In the genomic region with DNA sequence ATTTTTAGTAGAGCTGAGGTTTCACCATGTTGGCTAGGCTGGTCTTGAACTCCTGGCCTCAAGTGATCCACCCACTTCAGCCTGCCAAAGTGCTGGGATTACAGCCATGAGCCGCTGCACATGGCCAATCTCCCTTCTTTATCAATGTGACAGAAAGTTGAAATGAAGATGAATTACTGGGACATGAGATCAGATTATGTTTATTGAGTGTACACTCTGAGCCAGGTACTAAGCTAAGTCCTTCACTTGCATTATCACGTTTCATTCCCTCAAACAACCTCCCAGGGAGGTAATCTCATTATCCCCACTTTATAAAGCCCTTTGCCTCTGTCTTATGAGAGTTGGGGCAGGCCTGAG, we compare ENCODE assay signal across 12 cellular contexts. TPM values are rescaled to one million over a fixed set of nuclear protein-coding genes. Genes with fewer than 3 reads are reported as not detected.
A peak's percentile ranks its signal among the peaks of the same experiment; 100 is the strongest.
DNase-seq lines count a peak whose midpoint lies in the region; ATAC-seq and TF ChIP-seq lines count a peak whose summit lies in the region.
"Had no signal": no experiment of that assay in that cellular context is flagged by ENCODE, and none has a peak within 500 bp of the region (broad histone marks: within the 10 kb centered on the region; RNA-seq: fewer than 3 reads in every experiment).

No MANE protein-coding gene starts in this region.

- H3K27me3 Mint-ChIP-seq in endodermal cell (ENCODE audit: insufficient read depth) = no peaks in the 10 kb centered on the region

- H3K27ac Mint-ChIP-seq in endodermal cell = peak overlapping the region; percentile 7

- H3K4me3 Mint-ChIP-seq in endodermal cell = no peak overlapping the region

- no peak for DNase-seq in OCI-LY7 (ENCODE audit: low spot score)
- DNase-seq in endodermal cell = no peak
- no peak for DNase-seq in lower leg skin (ENCODE audit: low spot score in 2 of 2)
- DNase-seq in tibial artery = no peak
- DNase-seq: NCI-H1048 had no signal

- WGBS in endodermal cell (ENCODE audit: insufficient coverage in 1 of 2, insufficient read length in 1 of 2), 2 experiments = 89% methylated on average over 2 of the region's 2 CpGs; no CpG with 5 or more reads in 1 of the 2 experiments
- WGBS in lower leg skin, 2 donors = 29 to 32% methylated on average over 2 of the region's 2 CpGs

- no peak overlapping the region for H2AFZ ChIP-seq in OCI-LY7 (ENCODE audit: low read length)

- no peaks in the 10 kb centered on the region for H3K79me2 ChIP-seq in OCI-LY7 (ENCODE audit: insufficient read depth, low read depth, low read length)

- no peaks in the 10 kb centered on the region for H3K9me3 Mint-ChIP-seq in endodermal cell

- peak overlapping the region; percentile 85 to 98 (median 94) for H3K4me2 ChIP-seq in BLaER1 treated with 17β-estradiol and CSF1 and Interleukin-3, amounts not matched to agents 10 nM and 100 nM
- H3K4me2 ChIP-seq in OCI-LY7 (ENCODE audit: low read length) = peak overlapping the region; percentile 87

- intact Hi-C loops in OCI-LY7 (cut with micrococcal nuclease; ENCODE audit: unreplicated experiment) = loop anchor here (2.0 to 5.0 kb wide), 4 partner anchors 16 to 536 kb away; a partner anchor contains a TSS
- intact Hi-C loops in lower leg skin (cut with DNase I; ENCODE audit: low total_unique reads) = loop anchor here (5.0 kb wide), 1 partner anchor 181 kb away; no protein-coding TSS in a partner anchor
- intact Hi-C loops in tibial artery (cut with DNase I; ENCODE audit: low total_unique reads) = loop anchor here (5.0 kb wide), 1 partner anchor 181 kb away; no protein-coding TSS in a partner anchor

- POLR2A ChIA-PET in OCI-LY7 (lab: Charles Lee) = interaction anchor here (0.6 to 8.9 kb wide), 24 partner anchors 7 to 478 kb away, joined by 3 to 114 read pairs (median 5); a partner anchor contains a TSS

- peak overlapping the region in 10 of 11 experiments; percentile 69 to 93 (median 88); a peak in 21 of 22 replicates for H3K27ac ChIP-seq in BLaER1 treated with 17β-estradiol and CSF1 and Interleukin-3, amounts not matched to agents 10 nM and 100 nM
- peak overlapping the region; percentile 97 for H3K27ac ChIP-seq in OCI-LY7 (ENCODE audit: low read depth, low read length, poor library complexity, severe bottlenecking)
- no peak overlapping the region for H3K27ac ChIP-seq in endodermal cell (ENCODE audit: low read depth, low read length)
- no peak overlapping the region for H3K27ac ChIP-seq in tibial artery
- H3K27ac ChIP-seq: coronary artery, SK-N-MC had no signal

- H4K20me1 ChIP-seq in BLaER1 treated with 17β-estradiol and CSF1 and Interleukin-3, amounts not matched to agents 10 nM and 100 nM = no peaks in the 10 kb centered on the region
- H4K20me1 ChIP-seq in OCI-LY7 (ENCODE audit: insufficient read depth, low read length) = no peaks in the 10 kb centered on the region

- TF ChIP-seq CTCF in OCI-LY7 (conservative IDR thresholded peaks at IDR 0.05; ENCODE audit: low read length) (no peak), endodermal cell (conservative IDR thresholded peaks at IDR 0.05) (no peak), lower leg skin (IDR thresholded peaks at IDR 0.05) (no peak), tibial artery (IDR thresholded peaks at IDR 0.05) (no peak)

- peak overlapping the region in 6 of 10 experiments; percentile 19 to 38 (median 24); a peak in 6 of 20 replicates for H3K4me3 ChIP-seq in BLaER1 treated with 17β-estradiol and CSF1 and Interleukin-3, amounts not matched to agents 10 nM and 100 nM
- H3K4me3 ChIP-seq in OCI-LY7 (ENCODE audit: low read depth, low read length, poor library complexity, severe bottlenecking) (peak overlapping the region; percentile 53), endodermal cell (ENCODE audit: low read length) (no peak overlapping the region), lower leg skin (ENCODE audit: low read depth, poor library complexity, severe bottlenecking) (no peak overlapping the region), tibial artery (no peak overlapping the region)
- H3K4me3 ChIP-seq: coronary artery, SK-N-MC had no signal

- BruUV-seq in OCI-LY7 (replicated peaks; lab: Mats Ljungman, UMichigan) = no TSS peak

- peak overlapping the region in 10 of 11 experiments; percentile 52 to 80 (median 73); a peak in 20 of 22 replicates for H3K9ac ChIP-seq in BLaER1 treated with 17β-estradiol and CSF1 and Interleukin-3, amounts not matched to agents 10 nM and 100 nM
- no peak overlapping the region for H3K9ac ChIP-seq in endodermal cell (ENCODE audit: extremely low read depth, low read length, poor library complexity, severe bottlenecking)

- peak; percentile 0 for ATAC-seq in GM18498 (IDR thresholded peaks at IDR 0.05; ENCODE audit: unreplicated experiment)
- no peak for ATAC-seq in HG02885 (IDR thresholded peaks at IDR 0.05; ENCODE audit: poor library complexity, unreplicated experiment)
- no peak for ATAC-seq in HG02870 (IDR thresholded peaks at IDR 0.05; ENCODE audit: unreplicated experiment)

- no peak for TF ChIP-seq POLR2A in lower leg skin (IDR thresholded peaks at IDR 0.05)

- CTCF ChIA-PET in OCI-LY7 (lab: Charles Lee; ENCODE audit: unreplicated experiment) = interaction anchor here (0.6 to 2.1 kb wide), 4 partner anchors 82 to 286 kb away, joined by 3 to 4 read pairs (median 4); a partner anchor contains a TSS

- H3K9me2 ChIP-seq in OCI-LY7 (ENCODE audit: insufficient read depth, low read length) = no peaks in the 10 kb centered on the region

- peaks cover 52% of the 10 kb centered on the region for H3K4me1 Mint-ChIP-seq in endodermal cell

- no peaks in the 10 kb centered on the region for H3K36me3 Mint-ChIP-seq in endodermal cell (ENCODE audit: low read depth)

- no peaks in the 10 kb centered on the region for H3K9me3 ChIP-seq in BLaER1 treated with 17β-estradiol and CSF1 and Interleukin-3, amounts not matched to agents 10 nM and 100 nM (replicated peaks in 1 of 11)
- H3K9me3 ChIP-seq in OCI-LY7 (ENCODE audit: low read length) (no peaks in the 10 kb centered on the region), endodermal cell (ENCODE audit: control insufficient read depth, low read length) (no peaks in the 10 kb centered on the region), tibial artery (no peaks in the 10 kb centered on the region)
- H3K9me3 ChIP-seq: BE2C had no signal

- H3K27me3 ChIP-seq in BLaER1 treated with 17β-estradiol and CSF1 and Interleukin-3, amounts not matched to agents 10 nM and 100 nM = no peaks in the 10 kb centered on the region
- H3K27me3 ChIP-seq in endodermal cell (ENCODE audit: control insufficient read depth, insufficient read depth, low read length, poor library complexity, severe bottlenecking) (no peaks in the 10 kb centered on the region), tibial artery (no peaks in the 10 kb centered on the region)

- peaks cover 70 to 90% (median 72%) of the 10 kb centered on the region in 10 experiments for H3K4me1 ChIP-seq in BLaER1 treated with 17β-estradiol and CSF1 and Interleukin-3, amounts not matched to agents 10 nM and 100 nM
- H3K4me1 ChIP-seq in OCI-LY7 (ENCODE audit: insufficient read depth, low read length, poor library complexity, severe bottlenecking) = peaks cover 87% of the 10 kb centered on the region
- peaks cover 9% of the 10 kb centered on the region for H3K4me1 ChIP-seq in endodermal cell (ENCODE audit: control insufficient read depth, insufficient read depth, low read length)
- H3K4me1 ChIP-seq in tibial artery = peaks cover 0 to 9% (median 4%) of the 10 kb centered on the region in 4 donors
- H3K4me1 ChIP-seq: BE2C had no signal

- no peaks in the 10 kb centered on the region for H3K36me3 ChIP-seq in BLaER1 treated with 17β-estradiol and CSF1 and Interleukin-3, amounts not matched to agents 10 nM and 100 nM
- no peaks in the 10 kb centered on the region for H3K36me3 ChIP-seq in OCI-LY7 (ENCODE audit: insufficient read depth, low read length)
- no peaks in the 10 kb centered on the region for H3K36me3 ChIP-seq in endodermal cell (ENCODE audit: control insufficient read depth, insufficient read depth, low read length)
- H3K36me3 ChIP-seq in tibial artery = no peaks in the 10 kb centered on the region
- H3K36me3 ChIP-seq: BE2C had no signal

RNA-seq across cellular contexts. Expression of a gene that starts 6.3 kb away (rescaled TPM):
- total RNA-seq in OCI-LY7 (2014; rRNA removed; shearing (Covaris generic)) = 37.1 and 50.6 TPM in 2 replicates
- total RNA-seq in OCI-LY7 (2022) (88.7 and 95.4 TPM in 2 replicates), endodermal cell (not detected), lower leg skin (10 to 100 TPM in 1 of 4 donors, 1 to 10 TPM in 2, not detected in 1; 2.2 to 15.8 (median 5.5) TPM)
- not detected for polyA plus RNA-seq in endodermal cell (2013, experiment 1 of 2)
- polyA plus RNA-seq in endodermal cell (2013, experiment 2 of 2) = not detected

RNA-seq across cellular contexts. Expression of a gene that starts 20.8 kb away (rescaled TPM):
- total RNA-seq in OCI-LY7 (2014; rRNA removed; shearing (Covaris generic)) = 34.4 and 39.9 TPM in 2 replicates
- 9.8 and 13.5 TPM in 2 replicates for total RNA-seq in OCI-LY7 (2022)
- 1 to 10 TPM in 1 of 2 donors, under 1 TPM in 1; 0.89 to 2.6 TPM for total RNA-seq in endodermal cell
- not detected for polyA plus RNA-seq in endodermal cell (2013, experiment 1 of 2)
- not detected for polyA plus RNA-seq in endodermal cell (2013, experiment 2 of 2)
- 10 to 100 TPM; 26.7 to 48.9 (median 33.6) TPM for total RNA-seq in lower leg skin

Comparison
In these comparisons a context has a peak if more than half of its experiments do, and no peak if none do; other contexts are left out.
1. H3K27ac ChIP-seq: peak in BLaER1 treated with 17β-estradiol and CSF1 and Interleukin-3, amounts not matched to agents 10 nM and 100 nM (10 of 11) and OCI-LY7 (single experiment); none in endodermal cell (single experiment) and tibial artery (0 of 2).
2. H3K4me3 ChIP-seq: peak in BLaER1 treated with 17β-estradiol and CSF1 and Interleukin-3, amounts not matched to agents 10 nM and 100 nM (6 of 10) and OCI-LY7 (single experiment); none in endodermal cell (single experiment), lower leg skin (single experiment) and tibial artery (0 of 2).